16 cellular contexts compared by ENCODE assay signal in genomic region chr14:105745433-105746123, GRCh38.
"Had no signal": no experiment of that assay in that cellular context is flagged by ENCODE, and none has a peak within 500 bp of the region (broad histone marks: within the 10 kb centered on the region; RNA-seq: fewer than 3 reads in every experiment).

No MANE protein-coding gene starts in this region.

- H3K4me3 ChIP-seq: gastrocnemius medialis, psoas muscle, sigmoid colon, vagina had no signal

- H3K4me1 ChIP-seq: gastrocnemius medialis, psoas muscle, vagina had no signal

- H3K27me3 ChIP-seq: gastrocnemius medialis, neutrophil, sigmoid colon, vagina had no signal

- ATAC-seq: effector memory CD8-positive, alpha-beta T cell; gastrocnemius medialis; psoas muscle; T-cell had no signal

- H3K9me3 ChIP-seq: gastrocnemius medialis, neutrophil, psoas muscle, sigmoid colon, vagina had no signal

- H3K36me3 ChIP-seq: gastrocnemius medialis, neutrophil, sigmoid colon, vagina, WERI-Rb-1 had no signal

- DNase-seq: activated CD4-positive, alpha-beta T cell treated with anti-CD3 and anti-CD28 coated beads for 4 hours; activated CD8-positive, alpha-beta memory T cell treated with anti-CD3 and anti-CD28 coated beads for 24 hours; activated naive CD4-positive, alpha-beta T cell treated with anti-CD3 and anti-CD28 coated beads, Interleukin-2, amount 50 U/mL, for 16 hours; activated T-cell treated with anti-CD3 and anti-CD28 coated beads for 4 hours; cerebellar nuclear complex; effector memory CD8-positive, alpha-beta T cell; gastrocnemius medialis; midbrain; sigmoid colon; stimulated activated CD4-positive, alpha-beta T cell treated with anti-CD3 and anti-CD28 coated beads, Interleukin-2, amount 100 ng/mL, for 48 hours; T-cell; WERI-Rb-1 had no signal

- H3K27ac ChIP-seq: epithelial cell of prostate, gastrocnemius medialis, neutrophil, psoas muscle, sigmoid colon, vagina, WERI-Rb-1 had no signal
